7 cellular contexts compared by ENCODE assay signal in genomic region chr15:94909510-94909909, GRCh38.
"Had no signal": no experiment of that assay in that cellular context is flagged by ENCODE, and none has a peak within 500 bp of the region (broad histone marks: within the 10 kb centered on the region; RNA-seq: fewer than 3 reads in every experiment).

No MANE protein-coding gene starts in this region.

- H3K4me3 Mint-ChIP-seq: H9 had no signal

- H3K4me1 Mint-ChIP-seq: H9 had no signal

- H3K27ac Mint-ChIP-seq: H9 had no signal

- FAIRE-seq: H1, H54, HTR-8/SVneo had no signal

- H3K4me3 ChIP-seq: GM23248 had no signal

- H3K9ac ChIP-seq: GM23248 had no signal

- DNase-seq: GM23248, H9, IMR-90, KBM-7 had no signal

- H3K27ac ChIP-seq: GM23248 had no signal

- H2AFZ ChIP-seq: GM23248 had no signal
